ENCODE assay signal across 23 cellular contexts in genomic region chr11:68857037-68857586, GRCh38. TPM values are rescaled to one million over a fixed set of nuclear protein-coding genes. Genes with fewer than 3 reads are reported as not detected.
DNase-seq lines count a peak whose midpoint lies in the region; ATAC-seq, FAIRE-seq and TF ChIP-seq lines count a peak whose summit lies in the region.
"Had no signal": no experiment of that assay in that cellular context is flagged by ENCODE, and none has a peak within 500 bp of the region (broad histone marks: within the 10 kb centered on the region; RNA-seq: fewer than 3 reads in every experiment).

No MANE protein-coding gene starts in this region.

- peaks cover 14% of the 10 kb centered on the region for H3K9me3 Mint-ChIP-seq in endodermal cell
- H3K9me3 Mint-ChIP-seq in T-helper 2 cell treated with Interferon-gamma antibody and Interleukin-4, amounts not matched to agents 5 μg/mL and 100 μg/mL, for 36 hours = no peaks in the 10 kb centered on the region

- H3K4me1 ChIP-seq in endodermal cell (ENCODE audit: control insufficient read depth, insufficient read depth, low read length) = no peaks in the 10 kb centered on the region
- peaks cover 5 to 16% of the 10 kb centered on the region in 2 donors for H3K4me1 ChIP-seq in muscle layer of duodenum (ENCODE audit: control insufficient read depth in 1 of 2, insufficient read depth in 2 of 2, low read length in 2 of 2)

- H3K27ac ChIP-seq in 22Rv1 (peak overlapping the region; percentile 64), endodermal cell (ENCODE audit: low read depth, low read length) (no peak overlapping the region), muscle layer of duodenum (ENCODE audit: low read length) (peak overlapping the region; percentile 47)
- H3K27ac ChIP-seq: BLaER1, cardiac muscle cell, dorsolateral prefrontal cortex had no signal

- H3K27me3 ChIP-seq in endodermal cell (ENCODE audit: control insufficient read depth, insufficient read depth, low read length, poor library complexity, severe bottlenecking) = peaks cover 14% of the 10 kb centered on the region
- peaks cover 8% of the 10 kb centered on the region for H3K27me3 ChIP-seq in muscle layer of duodenum (ENCODE audit: low read depth, low read length)

- H3K9me3 ChIP-seq in endodermal cell (ENCODE audit: control insufficient read depth, low read length) (peaks cover 5% of the 10 kb centered on the region), muscle layer of duodenum (ENCODE audit: control insufficient read depth in 1 of 2, low read length in 2 of 2) (no peaks in the 10 kb centered on the region)

- ATAC-seq in HG03135 (IDR thresholded peaks at IDR 0.05; ENCODE audit: unreplicated experiment) = no peak
- ATAC-seq: activated CD8-positive, alpha-beta T cell treated with anti-CD3 and anti-CD28 coated beads for 36 hours had no signal

- H3K9ac ChIP-seq in endodermal cell (ENCODE audit: extremely low read depth, low read length, poor library complexity, severe bottlenecking) = no peak overlapping the region
- H3K9ac ChIP-seq: BLaER1 had no signal

- H3K36me3 ChIP-seq in endodermal cell (ENCODE audit: control insufficient read depth, insufficient read depth, low read length) (no peaks in the 10 kb centered on the region), muscle layer of duodenum (ENCODE audit: control insufficient read depth in 1 of 2, insufficient read depth in 2 of 2, low read length in 2 of 2) (no peaks in the 10 kb centered on the region)
- H3K36me3 ChIP-seq: BLaER1, cardiac muscle cell had no signal

- no peak overlapping the region for H3K4me3 ChIP-seq in endodermal cell (ENCODE audit: low read length)
- no peak overlapping the region for H3K4me3 ChIP-seq in muscle layer of duodenum (ENCODE audit: low read depth in 1 of 2, low read length in 2 of 2)
- H3K4me3 ChIP-seq: BLaER1, cardiac muscle cell, dorsolateral prefrontal cortex, smooth muscle cell had no signal

- H3K4me1 Mint-ChIP-seq in endodermal cell = no peaks in the 10 kb centered on the region
- H3K4me1 Mint-ChIP-seq in T-helper 2 cell treated with Interferon-gamma antibody and Interleukin-4, amounts not matched to agents 5 μg/mL and 100 μg/mL, for 36 hours (ENCODE audit: low read depth) = peaks cover 2% of the 10 kb centered on the region

- 84 to 87% methylated on average over 4 to 8 of the region's 8 CpGs for WGBS in endodermal cell (ENCODE audit: insufficient coverage in 1 of 2, insufficient read length in 1 of 2), 2 experiments

- DNase-seq in NCI-H526 treated with DMSO at 0.1 percent for 48 hours (lab: John Stamatoyannopoulos, UW) (peak; percentile 99), endodermal cell (no peak), NCI-H69 (lab: John Stamatoyannopoulos, UW) (no peak), D721Med (ENCODE audit: insufficient read length, low spot score) (no peak)
- DNase-seq in T-helper 2 cell treated with Interferon-gamma antibody and Interleukin-4, amounts not matched to agents 5 μg/mL and 100 μg/mL, for 36 hours (ENCODE audit: low spot score) = no peak
- DNase-seq: activated CD8-positive, alpha-beta T cell treated with anti-CD3 and anti-CD28 coated beads for 36 hours; activated naive CD4-positive, alpha-beta T cell treated with Interleukin-2 at 50 U/mL for 16 hours; activated T-cell treated with anti-CD3 and anti-CD28 coated beads, Interleukin-2, amount 50 U/mL, for 1 hour; amygdala; dorsolateral prefrontal cortex; foreskin melanocyte; NCI-H1694 treated with DMSO at 0.1 percent for 48 hours; NCI-H774; nephron progenitor cell; stimulated activated CD4-positive, alpha-beta T cell treated with anti-CD3 and anti-CD28 coated beads, Interleukin-4, amount 100 ng/mL, for 4 hours had no signal

- peaks cover 12% of the 10 kb centered on the region for H3K27me3 Mint-ChIP-seq in endodermal cell (ENCODE audit: insufficient read depth)
- H3K27me3 Mint-ChIP-seq in T-helper 2 cell treated with Interferon-gamma antibody and Interleukin-4, amounts not matched to agents 5 μg/mL and 100 μg/mL, for 36 hours (ENCODE audit: low read depth) = peaks cover 38% of the 10 kb centered on the region

- peaks cover 2% of the 10 kb centered on the region for H3K36me3 Mint-ChIP-seq in endodermal cell (ENCODE audit: low read depth)
- H3K36me3 Mint-ChIP-seq in T-helper 2 cell treated with Interferon-gamma antibody and Interleukin-4, amounts not matched to agents 5 μg/mL and 100 μg/mL, for 36 hours (ENCODE audit: low read depth) = no peaks in the 10 kb centered on the region

- no peak for FAIRE-seq in D721Med (lab: Jason Lieb, UNC)
- FAIRE-seq: G401.6, keratinocyte had no signal

- TF ChIP-seq CTCF in 22Rv1 (IDR thresholded peaks at IDR 0.05) (peak; percentile 44), endodermal cell (conservative IDR thresholded peaks at IDR 0.05) (peak; percentile 53), D721Med (IDR thresholded peaks at IDR 0.05; ENCODE audit: insufficient read depth, missing control alignments) (no peak)

- H3K27ac Mint-ChIP-seq in endodermal cell = no peak overlapping the region
- H3K27ac Mint-ChIP-seq in T-helper 2 cell treated with Interferon-gamma antibody and Interleukin-4, amounts not matched to agents 5 μg/mL and 100 μg/mL, for 36 hours = no peak overlapping the region
- H3K27ac Mint-ChIP-seq: activated CD8-positive, alpha-beta T cell treated with anti-CD3 and anti-CD28 coated beads for 36 hours; nephron progenitor cell had no signal

- no peak overlapping the region for H3K4me3 Mint-ChIP-seq in endodermal cell
- no peak overlapping the region for H3K4me3 Mint-ChIP-seq in T-helper 2 cell treated with Interferon-gamma antibody and Interleukin-4, amounts not matched to agents 5 μg/mL and 100 μg/mL, for 36 hours
- H3K4me3 Mint-ChIP-seq: activated CD8-positive, alpha-beta T cell treated with anti-CD3 and anti-CD28 coated beads for 36 hours; nephron progenitor cell had no signal

RNA-seq across cellular contexts. Expression of gene CPT1A, which starts 15.4 kb away (rescaled TPM):
- total RNA-seq in endodermal cell = 1 to 10 TPM; 3.3 to 7.3 TPM
- polyA plus RNA-seq in endodermal cell (2013, experiment 1 of 2) = 2.7 TPM
- 1.8 TPM for polyA plus RNA-seq in endodermal cell (2013, experiment 2 of 2)

RNA-seq across cellular contexts. Expression of gene MRPL21, which starts 46.5 kb away (rescaled TPM):
- total RNA-seq in endodermal cell = 10 to 100 TPM; 63.8 to 64.9 TPM
- 58.7 TPM for polyA plus RNA-seq in endodermal cell (2013, experiment 1 of 2)
- polyA plus RNA-seq in endodermal cell (2013, experiment 2 of 2) = 54.7 TPM

RNA-seq across cellular contexts. Expression of gene IGHMBP2, which starts 46.6 kb away (rescaled TPM):
- total RNA-seq in endodermal cell = 10 to 100 TPM; 23.9 to 28.3 TPM
- polyA plus RNA-seq in endodermal cell (2013, experiment 1 of 2) = 16.2 TPM
- polyA plus RNA-seq in endodermal cell (2013, experiment 2 of 2) = 12.4 TPM
